Comparison of ENCODE assay signal across 1 cellular context in the genomic region with DNA sequence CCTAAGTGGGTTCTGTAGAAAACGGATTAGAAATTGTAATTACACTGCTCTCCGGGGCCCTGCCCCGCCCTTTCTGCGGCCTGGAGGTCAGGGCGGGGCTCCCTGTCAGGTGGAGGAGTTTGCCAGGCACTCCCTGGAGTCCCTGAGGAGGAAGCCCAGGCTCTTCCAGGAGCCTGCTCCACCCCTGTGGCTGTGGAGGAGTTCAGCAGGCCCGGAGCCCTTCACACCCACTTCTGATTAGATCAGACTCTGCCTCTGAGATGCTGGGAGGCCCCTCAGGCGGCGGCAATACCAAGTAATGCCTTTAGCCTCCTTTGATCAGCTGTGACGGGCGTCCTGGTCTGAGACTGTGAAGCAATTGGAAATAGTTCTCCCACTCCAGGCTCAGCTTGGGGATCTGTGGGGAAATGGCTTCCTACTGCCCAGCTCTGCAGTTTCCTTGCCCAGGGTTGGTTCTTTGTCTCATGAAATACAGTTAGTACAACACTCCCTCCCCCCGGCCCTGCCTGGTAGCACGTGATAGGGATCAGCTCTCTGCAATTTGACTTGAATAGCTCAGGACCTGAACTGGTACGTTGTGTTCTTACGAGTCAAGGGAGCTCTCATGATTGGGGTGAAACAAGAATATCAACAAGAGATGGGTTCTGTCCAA.
TF ChIP-seq lines count a peak whose summit lies in the region.

No MANE protein-coding gene starts in this region.

TF ChIP-seq in HepG2, 621 proteins besides CTCF, POLR2A, EP300 and RAD21:
- TF ChIP-seq, protein P1, sequence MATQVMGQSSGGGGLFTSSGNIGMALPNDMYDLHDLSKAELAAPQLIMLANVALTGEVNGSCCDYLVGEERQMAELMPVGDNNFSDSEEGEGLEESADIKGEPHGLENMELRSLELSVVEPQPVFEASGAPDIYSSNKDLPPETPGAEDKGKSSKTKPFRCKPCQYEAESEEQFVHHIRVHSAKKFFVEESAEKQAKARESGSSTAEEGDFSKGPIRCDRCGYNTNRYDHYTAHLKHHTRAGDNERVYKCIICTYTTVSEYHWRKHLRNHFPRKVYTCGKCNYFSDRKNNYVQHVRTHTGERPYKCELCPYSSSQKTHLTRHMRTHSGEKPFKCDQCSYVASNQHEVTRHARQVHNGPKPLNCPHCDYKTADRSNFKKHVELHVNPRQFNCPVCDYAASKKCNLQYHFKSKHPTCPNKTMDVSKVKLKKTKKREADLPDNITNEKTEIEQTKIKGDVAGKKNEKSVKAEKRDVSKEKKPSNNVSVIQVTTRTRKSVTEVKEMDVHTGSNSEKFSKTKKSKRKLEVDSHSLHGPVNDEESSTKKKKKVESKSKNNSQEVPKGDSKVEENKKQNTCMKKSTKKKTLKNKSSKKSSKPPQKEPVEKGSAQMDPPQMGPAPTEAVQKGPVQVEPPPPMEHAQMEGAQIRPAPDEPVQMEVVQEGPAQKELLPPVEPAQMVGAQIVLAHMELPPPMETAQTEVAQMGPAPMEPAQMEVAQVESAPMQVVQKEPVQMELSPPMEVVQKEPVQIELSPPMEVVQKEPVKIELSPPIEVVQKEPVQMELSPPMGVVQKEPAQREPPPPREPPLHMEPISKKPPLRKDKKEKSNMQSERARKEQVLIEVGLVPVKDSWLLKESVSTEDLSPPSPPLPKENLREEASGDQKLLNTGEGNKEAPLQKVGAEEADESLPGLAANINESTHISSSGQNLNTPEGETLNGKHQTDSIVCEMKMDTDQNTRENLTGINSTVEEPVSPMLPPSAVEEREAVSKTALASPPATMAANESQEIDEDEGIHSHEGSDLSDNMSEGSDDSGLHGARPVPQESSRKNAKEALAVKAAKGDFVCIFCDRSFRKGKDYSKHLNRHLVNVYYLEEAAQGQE (IDR thresholded peaks at IDR 0.05; ENCODE audit: borderline replicate concordance in 1 of 2, low read depth in 1 of 2, low read length in 2 of 2): no peak
- TF ChIP-seq SCMH1 (CRISPR knock-in tag; IDR thresholded peaks at IDR 0.05; ENCODE audit: borderline replicate concordance) (no peak), ELF4 (CRISPR knock-in tag; IDR thresholded peaks at IDR 0.05; ENCODE audit: borderline replicate concordance) (no peak), ZFP36L1 (CRISPR knock-in tag; IDR thresholded peaks at IDR 0.05) (no peak), GABPA (IDR thresholded peaks at IDR 0.05; ENCODE audit: low read depth, low read length) (no peak), GABPA (CRISPR knock-in tag; IDR thresholded peaks at IDR 0.05; ENCODE audit: low read depth) (no peak), SKI (IDR thresholded peaks at IDR 0.05; ENCODE audit: partially characterized antibody) (no peak), SOX13 (IDR thresholded peaks at IDR 0.05) (no peak), SOX13 (CRISPR knock-in tag; conservative IDR thresholded peaks at IDR 0.05 in 1 of 2, IDR thresholded peaks at IDR 0.05 in 1 of 2) (no peak), SALL2 (CRISPR knock-in tag; IDR thresholded peaks at IDR 0.05) (no peak), MYC (CRISPR knock-in tag; IDR thresholded peaks at IDR 0.05; ENCODE audit: borderline replicate concordance) (no peak), MTA1 (CRISPR knock-in tag; IDR thresholded peaks at IDR 0.05; ENCODE audit: borderline replicate concordance) (no peak), KLF6 (CRISPR knock-in tag; IDR thresholded peaks at IDR 0.05) (no peak), ZNF737 (CRISPR knock-in tag; IDR thresholded peaks at IDR 0.05; ENCODE audit: borderline replicate concordance) (no peak), ETV6 (CRISPR knock-in tag; conservative IDR thresholded peaks at IDR 0.05) (no peak), FOXJ3 (CRISPR knock-in tag; IDR thresholded peaks at IDR 0.05; ENCODE audit: borderline replicate concordance) (no peak)
- TF ChIP-seq, protein P2, sequence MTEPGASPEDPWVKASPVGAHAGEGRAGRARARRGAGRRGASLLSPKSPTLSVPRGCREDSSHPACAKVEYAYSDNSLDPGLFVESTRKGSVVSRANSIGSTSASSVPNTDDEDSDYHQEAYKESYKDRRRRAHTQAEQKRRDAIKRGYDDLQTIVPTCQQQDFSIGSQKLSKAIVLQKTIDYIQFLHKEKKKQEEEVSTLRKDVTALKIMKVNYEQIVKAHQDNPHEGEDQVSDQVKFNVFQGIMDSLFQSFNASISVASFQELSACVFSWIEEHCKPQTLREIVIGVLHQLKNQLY (CRISPR knock-in tag; IDR thresholded peaks at IDR 0.05): no peak
- TF ChIP-seq, protein P3, sequence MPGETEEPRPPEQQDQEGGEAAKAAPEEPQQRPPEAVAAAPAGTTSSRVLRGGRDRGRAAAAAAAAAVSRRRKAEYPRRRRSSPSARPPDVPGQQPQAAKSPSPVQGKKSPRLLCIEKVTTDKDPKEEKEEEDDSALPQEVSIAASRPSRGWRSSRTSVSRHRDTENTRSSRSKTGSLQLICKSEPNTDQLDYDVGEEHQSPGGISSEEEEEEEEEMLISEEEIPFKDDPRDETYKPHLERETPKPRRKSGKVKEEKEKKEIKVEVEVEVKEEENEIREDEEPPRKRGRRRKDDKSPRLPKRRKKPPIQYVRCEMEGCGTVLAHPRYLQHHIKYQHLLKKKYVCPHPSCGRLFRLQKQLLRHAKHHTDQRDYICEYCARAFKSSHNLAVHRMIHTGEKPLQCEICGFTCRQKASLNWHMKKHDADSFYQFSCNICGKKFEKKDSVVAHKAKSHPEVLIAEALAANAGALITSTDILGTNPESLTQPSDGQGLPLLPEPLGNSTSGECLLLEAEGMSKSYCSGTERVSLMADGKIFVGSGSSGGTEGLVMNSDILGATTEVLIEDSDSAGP (CRISPR knock-in tag; IDR thresholded peaks at IDR 0.05; ENCODE audit: borderline replicate concordance): no peak
- TF ChIP-seq, protein P4, sequence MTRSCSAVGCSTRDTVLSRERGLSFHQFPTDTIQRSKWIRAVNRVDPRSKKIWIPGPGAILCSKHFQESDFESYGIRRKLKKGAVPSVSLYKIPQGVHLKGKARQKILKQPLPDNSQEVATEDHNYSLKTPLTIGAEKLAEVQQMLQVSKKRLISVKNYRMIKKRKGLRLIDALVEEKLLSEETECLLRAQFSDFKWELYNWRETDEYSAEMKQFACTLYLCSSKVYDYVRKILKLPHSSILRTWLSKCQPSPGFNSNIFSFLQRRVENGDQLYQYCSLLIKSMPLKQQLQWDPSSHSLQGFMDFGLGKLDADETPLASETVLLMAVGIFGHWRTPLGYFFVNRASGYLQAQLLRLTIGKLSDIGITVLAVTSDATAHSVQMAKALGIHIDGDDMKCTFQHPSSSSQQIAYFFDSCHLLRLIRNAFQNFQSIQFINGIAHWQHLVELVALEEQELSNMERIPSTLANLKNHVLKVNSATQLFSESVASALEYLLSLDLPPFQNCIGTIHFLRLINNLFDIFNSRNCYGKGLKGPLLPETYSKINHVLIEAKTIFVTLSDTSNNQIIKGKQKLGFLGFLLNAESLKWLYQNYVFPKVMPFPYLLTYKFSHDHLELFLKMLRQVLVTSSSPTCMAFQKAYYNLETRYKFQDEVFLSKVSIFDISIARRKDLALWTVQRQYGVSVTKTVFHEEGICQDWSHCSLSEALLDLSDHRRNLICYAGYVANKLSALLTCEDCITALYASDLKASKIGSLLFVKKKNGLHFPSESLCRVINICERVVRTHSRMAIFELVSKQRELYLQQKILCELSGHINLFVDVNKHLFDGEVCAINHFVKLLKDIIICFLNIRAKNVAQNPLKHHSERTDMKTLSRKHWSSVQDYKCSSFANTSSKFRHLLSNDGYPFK (CRISPR knock-in tag; IDR thresholded peaks at IDR 0.05; ENCODE audit: borderline replicate concordance): no peak
- TF ChIP-seq, protein P5, sequence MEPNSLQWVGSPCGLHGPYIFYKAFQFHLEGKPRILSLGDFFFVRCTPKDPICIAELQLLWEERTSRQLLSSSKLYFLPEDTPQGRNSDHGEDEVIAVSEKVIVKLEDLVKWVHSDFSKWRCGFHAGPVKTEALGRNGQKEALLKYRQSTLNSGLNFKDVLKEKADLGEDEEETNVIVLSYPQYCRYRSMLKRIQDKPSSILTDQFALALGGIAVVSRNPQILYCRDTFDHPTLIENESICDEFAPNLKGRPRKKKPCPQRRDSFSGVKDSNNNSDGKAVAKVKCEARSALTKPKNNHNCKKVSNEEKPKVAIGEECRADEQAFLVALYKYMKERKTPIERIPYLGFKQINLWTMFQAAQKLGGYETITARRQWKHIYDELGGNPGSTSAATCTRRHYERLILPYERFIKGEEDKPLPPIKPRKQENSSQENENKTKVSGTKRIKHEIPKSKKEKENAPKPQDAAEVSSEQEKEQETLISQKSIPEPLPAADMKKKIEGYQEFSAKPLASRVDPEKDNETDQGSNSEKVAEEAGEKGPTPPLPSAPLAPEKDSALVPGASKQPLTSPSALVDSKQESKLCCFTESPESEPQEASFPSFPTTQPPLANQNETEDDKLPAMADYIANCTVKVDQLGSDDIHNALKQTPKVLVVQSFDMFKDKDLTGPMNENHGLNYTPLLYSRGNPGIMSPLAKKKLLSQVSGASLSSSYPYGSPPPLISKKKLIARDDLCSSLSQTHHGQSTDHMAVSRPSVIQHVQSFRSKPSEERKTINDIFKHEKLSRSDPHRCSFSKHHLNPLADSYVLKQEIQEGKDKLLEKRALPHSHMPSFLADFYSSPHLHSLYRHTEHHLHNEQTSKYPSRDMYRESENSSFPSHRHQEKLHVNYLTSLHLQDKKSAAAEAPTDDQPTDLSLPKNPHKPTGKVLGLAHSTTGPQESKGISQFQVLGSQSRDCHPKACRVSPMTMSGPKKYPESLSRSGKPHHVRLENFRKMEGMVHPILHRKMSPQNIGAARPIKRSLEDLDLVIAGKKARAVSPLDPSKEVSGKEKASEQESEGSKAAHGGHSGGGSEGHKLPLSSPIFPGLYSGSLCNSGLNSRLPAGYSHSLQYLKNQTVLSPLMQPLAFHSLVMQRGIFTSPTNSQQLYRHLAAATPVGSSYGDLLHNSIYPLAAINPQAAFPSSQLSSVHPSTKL (CRISPR knock-in tag; IDR thresholded peaks at IDR 0.05): no peak
- TF ChIP-seq, protein P6, sequence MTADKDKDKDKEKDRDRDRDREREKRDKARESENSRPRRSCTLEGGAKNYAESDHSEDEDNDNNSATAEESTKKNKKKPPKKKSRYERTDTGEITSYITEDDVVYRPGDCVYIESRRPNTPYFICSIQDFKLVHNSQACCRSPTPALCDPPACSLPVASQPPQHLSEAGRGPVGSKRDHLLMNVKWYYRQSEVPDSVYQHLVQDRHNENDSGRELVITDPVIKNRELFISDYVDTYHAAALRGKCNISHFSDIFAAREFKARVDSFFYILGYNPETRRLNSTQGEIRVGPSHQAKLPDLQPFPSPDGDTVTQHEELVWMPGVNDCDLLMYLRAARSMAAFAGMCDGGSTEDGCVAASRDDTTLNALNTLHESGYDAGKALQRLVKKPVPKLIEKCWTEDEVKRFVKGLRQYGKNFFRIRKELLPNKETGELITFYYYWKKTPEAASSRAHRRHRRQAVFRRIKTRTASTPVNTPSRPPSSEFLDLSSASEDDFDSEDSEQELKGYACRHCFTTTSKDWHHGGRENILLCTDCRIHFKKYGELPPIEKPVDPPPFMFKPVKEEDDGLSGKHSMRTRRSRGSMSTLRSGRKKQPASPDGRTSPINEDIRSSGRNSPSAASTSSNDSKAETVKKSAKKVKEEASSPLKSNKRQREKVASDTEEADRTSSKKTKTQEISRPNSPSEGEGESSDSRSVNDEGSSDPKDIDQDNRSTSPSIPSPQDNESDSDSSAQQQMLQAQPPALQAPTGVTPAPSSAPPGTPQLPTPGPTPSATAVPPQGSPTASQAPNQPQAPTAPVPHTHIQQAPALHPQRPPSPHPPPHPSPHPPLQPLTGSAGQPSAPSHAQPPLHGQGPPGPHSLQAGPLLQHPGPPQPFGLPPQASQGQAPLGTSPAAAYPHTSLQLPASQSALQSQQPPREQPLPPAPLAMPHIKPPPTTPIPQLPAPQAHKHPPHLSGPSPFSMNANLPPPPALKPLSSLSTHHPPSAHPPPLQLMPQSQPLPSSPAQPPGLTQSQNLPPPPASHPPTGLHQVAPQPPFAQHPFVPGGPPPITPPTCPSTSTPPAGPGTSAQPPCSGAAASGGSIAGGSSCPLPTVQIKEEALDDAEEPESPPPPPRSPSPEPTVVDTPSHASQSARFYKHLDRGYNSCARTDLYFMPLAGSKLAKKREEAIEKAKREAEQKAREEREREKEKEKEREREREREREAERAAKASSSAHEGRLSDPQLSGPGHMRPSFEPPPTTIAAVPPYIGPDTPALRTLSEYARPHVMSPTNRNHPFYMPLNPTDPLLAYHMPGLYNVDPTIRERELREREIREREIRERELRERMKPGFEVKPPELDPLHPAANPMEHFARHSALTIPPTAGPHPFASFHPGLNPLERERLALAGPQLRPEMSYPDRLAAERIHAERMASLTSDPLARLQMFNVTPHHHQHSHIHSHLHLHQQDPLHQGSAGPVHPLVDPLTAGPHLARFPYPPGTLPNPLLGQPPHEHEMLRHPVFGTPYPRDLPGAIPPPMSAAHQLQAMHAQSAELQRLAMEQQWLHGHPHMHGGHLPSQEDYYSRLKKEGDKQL (CRISPR knock-in tag; IDR thresholded peaks at IDR 0.05; ENCODE audit: low read depth): no peak
- TF ChIP-seq, protein P7, sequence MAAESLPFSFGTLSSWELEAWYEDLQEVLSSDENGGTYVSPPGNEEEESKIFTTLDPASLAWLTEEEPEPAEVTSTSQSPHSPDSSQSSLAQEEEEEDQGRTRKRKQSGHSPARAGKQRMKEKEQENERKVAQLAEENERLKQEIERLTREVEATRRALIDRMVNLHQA (CRISPR knock-in tag; IDR thresholded peaks at IDR 0.05): no peak
